1 cellular context compared by ENCODE assay signal in the genomic region with DNA sequence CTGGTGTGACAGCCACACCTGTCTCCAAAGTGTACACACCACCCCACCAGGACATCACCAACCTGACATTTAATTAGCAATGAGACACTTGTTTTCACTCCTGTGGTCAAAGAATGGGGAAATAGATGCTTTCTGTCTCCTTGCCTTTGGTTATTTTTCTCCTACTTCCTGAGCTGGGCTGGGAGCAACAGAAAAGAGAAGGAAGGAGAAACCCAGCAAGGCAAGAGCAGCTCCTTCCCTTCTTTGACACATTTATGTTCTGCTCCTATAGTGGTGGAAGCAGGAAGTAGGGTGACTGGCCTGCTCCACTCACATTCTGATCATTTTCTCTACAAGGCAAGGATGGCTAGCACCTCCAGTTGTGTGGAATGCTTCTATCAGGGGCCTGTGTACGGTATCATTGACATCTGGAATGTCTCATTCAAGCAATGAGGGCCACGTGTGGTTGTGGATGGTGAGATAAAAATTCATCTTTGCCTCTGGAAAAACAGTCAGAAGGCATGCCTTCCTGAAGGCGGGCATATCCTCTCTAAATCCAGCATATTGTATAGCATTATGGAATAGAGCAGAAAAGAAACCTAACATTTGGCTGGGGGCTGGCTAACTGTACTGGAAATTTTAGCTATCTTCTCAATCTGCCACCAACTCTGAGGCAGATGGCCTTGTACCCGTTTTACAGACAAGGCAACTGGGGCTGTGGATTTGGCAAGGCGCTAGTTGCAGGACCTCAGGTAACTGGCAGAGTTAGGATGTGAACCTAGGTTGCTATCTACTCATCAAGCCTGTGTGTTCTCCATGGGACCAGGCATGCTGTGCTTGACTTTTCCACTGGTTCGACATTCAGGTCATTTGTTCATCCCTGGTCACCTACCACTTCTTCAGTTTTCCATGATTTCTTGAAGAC.
TF ChIP-seq lines count a peak whose summit lies in the region.

No MANE protein-coding gene starts in this region.

TF ChIP-seq in GM12878, 131 proteins besides CTCF, POLR2A, EP300 and RAD21:
- peak; percentile 91; the same call in 1 of the 2 replicates for TF ChIP-seq CBX3 (IDR thresholded peaks at IDR 0.05; ENCODE audit: borderline replicate concordance, low read depth)
- peak; percentile 50; the same call in 1 of the 2 replicates for TF ChIP-seq IKZF1 (conservative IDR thresholded peaks at IDR 0.05)
- TF ChIP-seq SREBF2 (IDR thresholded peaks at IDR 0.05; ENCODE audit: low read length), result no peak
- TF ChIP-seq RUNX3 (IDR thresholded peaks at IDR 0.05; ENCODE audit: low read length), result peak; percentile 25; the same call in 1 of the 2 replicates
- TF ChIP-seq MTA2 (IDR thresholded peaks at IDR 0.05; ENCODE audit: low read depth), result peak; percentile 58
- no peak for TF ChIP-seq TAF1 (IDR thresholded peaks at IDR 0.05; ENCODE audit: borderline replicate concordance, low read depth, low read length)
- peak; percentile 67 to 73 for TF ChIP-seq IKZF2 (IDR thresholded peaks at IDR 0.05)
- no peak for TF ChIP-seq WRNIP1 (IDR thresholded peaks at IDR 0.05; ENCODE audit: borderline replicate concordance, low read depth, low read length)
